29 cellular contexts compared by ENCODE assay signal in the genomic region with DNA sequence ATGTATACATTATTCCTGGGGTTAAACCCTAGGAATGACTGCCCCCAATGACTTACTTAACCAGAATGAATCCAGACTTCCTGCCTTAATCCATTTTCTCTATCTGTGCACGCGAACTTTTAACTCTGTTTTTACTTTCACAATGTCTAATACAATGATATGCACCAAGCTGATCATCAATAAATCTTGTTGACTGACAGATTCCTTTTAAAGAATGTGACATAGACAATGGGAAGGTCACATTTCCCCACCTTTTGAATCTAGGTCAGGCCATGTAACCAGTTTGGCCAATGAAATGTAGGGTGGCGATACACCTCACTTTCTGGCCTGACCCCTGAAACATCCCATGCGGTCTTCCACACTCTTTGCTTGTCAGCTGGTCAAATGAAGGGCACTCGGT.
"Had no signal": no experiment of that assay in that cellular context is flagged by ENCODE, and none has a peak within 500 bp of the region (broad histone marks: within the 10 kb centered on the region; RNA-seq: fewer than 3 reads in every experiment).

No MANE protein-coding gene starts in this region.

- DNase-seq: hypothalamus; immature natural killer cell; kidney; left colon; left lung; lower lobe of right lung; mammary epithelial cell; mesendoderm; naive B cell; natural killer cell; nephron progenitor cell; occipital lobe; ovary; right lobe of liver; stimulated activated CD4-positive, alpha-beta T cell treated with anti-CD3 and anti-CD28 coated beads, Interleukin-12 subunit alpha, Interleukin-12 subunit beta, amount 100 ng/mL, for 4 hours; stimulated activated CD4-positive, alpha-beta T cell treated with anti-CD3 and anti-CD28 coated beads, Interleukin-15, amount 100 ng/mL, for 24 hours; stimulated activated CD4-positive, alpha-beta T cell treated with anti-CD3 and anti-CD28 coated beads, Interleukin-2, amount 100 ng/mL, for 24 hours; stimulated activated CD4-positive, alpha-beta T cell treated with anti-CD3 and anti-CD28 coated beads, Interleukin-4, amount 100 ng/mL, for 1 hour; stimulated activated naive B cell treated with anti-CD40 and anti-IgM and Interleukin-4, amounts not matched to agents 10 μg/mL and 1 μg/mL and 100 μg/mL, for 72 hours; stimulated activated naive CD8-positive, alpha-beta T cell treated with anti-CD3 and anti-CD28 coated beads, Interleukin-15, Interleukin-2, amounts not matched to agents 100 U/mL and 50 U/mL, for 24 hours; stomach; testis; thyroid gland; transverse colon; upper lobe of left lung had no signal

- H3K27me3 ChIP-seq: left lung, neural progenitor cell, neutrophil, ovary, right atrium auricular region, right lobe of liver, stomach, testis, thyroid gland, transverse colon, upper lobe of left lung had no signal

- H3K27ac ChIP-seq: left lung, lower lobe of right lung, neural progenitor cell, neutrophil, ovary, right atrium auricular region, right lobe of liver, stomach, testis, thyroid gland, transverse colon, upper lobe of left lung had no signal

- FAIRE-seq: islet of Langerhans, kidney had no signal

- H3K4me3 ChIP-seq: left lung, lower lobe of right lung, neural progenitor cell, ovary, right atrium auricular region, right lobe of liver, stomach, testis, thyroid gland, transverse colon, upper lobe of left lung had no signal

- ATAC-seq: left colon; left lung; lower lobe of right lung; natural killer cell; right lobe of liver; stimulated activated naive B cell treated with anti-CD40 and anti-IgM and Interleukin-4, amounts not matched to agents 10 μg/mL and 1 μg/mL and 100 μg/mL, for 72 hours; stimulated activated naive CD8-positive, alpha-beta T cell treated with anti-CD3 and anti-CD28 coated beads, Interleukin-15, Interleukin-2, amounts not matched to agents 100 U/mL and 50 U/mL, for 24 hours had no signal

- H3K36me3 ChIP-seq: left lung, lower lobe of right lung, neural progenitor cell, neutrophil, ovary, right atrium auricular region, right lobe of liver, stomach, thyroid gland, transverse colon, upper lobe of left lung had no signal

- H3K9me3 ChIP-seq: left lung, lower lobe of right lung, neutrophil, ovary, right atrium auricular region, right lobe of liver, testis, thyroid gland, transverse colon, upper lobe of left lung had no signal

- H3K4me1 ChIP-seq: left lung, lower lobe of right lung, neural progenitor cell, right atrium auricular region, right lobe of liver, stomach, testis, thyroid gland, transverse colon, upper lobe of left lung had no signal
